Comparison of ENCODE assay signal across 1 cellular context in the genomic region with DNA sequence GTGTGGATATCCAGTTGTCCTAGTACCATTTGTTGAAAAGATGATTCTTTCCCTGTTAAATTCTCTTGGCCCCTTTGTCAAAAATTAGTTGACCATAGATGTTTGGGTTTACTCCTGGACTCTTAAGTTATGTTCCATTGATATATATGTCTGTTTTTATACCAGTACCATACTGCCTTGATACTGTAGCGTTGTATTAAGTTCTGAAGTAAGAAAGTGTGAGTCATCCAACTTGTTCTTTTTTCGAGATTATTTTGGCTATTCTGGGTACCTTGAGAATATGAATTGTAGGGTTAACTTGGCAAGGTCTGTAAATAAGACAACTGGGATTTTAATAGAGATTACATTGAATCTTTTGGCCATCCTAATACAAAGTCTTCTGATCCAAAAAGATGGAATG.
TF ChIP-seq lines count a peak whose summit lies in the region.

No MANE protein-coding gene starts in this region.

TF ChIP-seq in GM12878, 131 proteins besides CTCF, POLR2A, EP300 and RAD21 (continued from another document):
- TF ChIP-seq CHD2 (IDR thresholded peaks at IDR 0.05; ENCODE audit: borderline replicate concordance, low read depth, low read length) (no peak), ZNF622 (IDR thresholded peaks at IDR 0.05) (no peak), CHD1 (IDR thresholded peaks at IDR 0.05; ENCODE audit: low read depth, low read length) (no peak), DPF2 (IDR thresholded peaks at IDR 0.05) (no peak), TCF3 (IDR thresholded peaks at IDR 0.05; ENCODE audit: borderline replicate concordance, insufficient read depth, low read depth, low read length) (no peak)
TF ChIP-seq in GM12878: peak in this region for 0.
